Comparison of ENCODE assay signal across 28 cellular contexts in genomic region chr7:133295484-133295883, GRCh38.
"Had no signal": no experiment of that assay in that cellular context is flagged by ENCODE, and none has a peak within 500 bp of the region (broad histone marks: within the 10 kb centered on the region; RNA-seq: fewer than 3 reads in every experiment).

No MANE protein-coding gene starts in this region.

- H3K9me3 ChIP-seq: lower lobe of right lung, spleen, suprapubic skin, thoracic aorta, tibial artery, upper lobe of right lung had no signal

- H3K36me3 ChIP-seq: tibial artery, upper lobe of right lung had no signal

- H3K9me3 Mint-ChIP-seq: naive thymus-derived CD8-positive, alpha-beta T cell; nephron; neural crest cell; stimulated activated effector memory CD8-positive, alpha-beta T cell treated with anti-CD3 and anti-CD28 coated beads, Interleukin-12 subunit alpha, Interleukin-12 subunit beta, amount 100 ng/mL, for 72 hours; stimulated activated naive CD8-positive, alpha-beta T cell treated with anti-CD3 and anti-CD28 coated beads, Interleukin-15, Interleukin-2, amounts not matched to agents 100 ng/mL and 50 ng/mL, for 24 hours had no signal

- H3K27ac Mint-ChIP-seq: progenitor cell of endocrine pancreas; stimulated activated effector memory CD8-positive, alpha-beta T cell treated with anti-CD3 and anti-CD28 coated beads, Interleukin-12 subunit alpha, Interleukin-12 subunit beta, amount 100 ng/mL, for 72 hours; stimulated activated naive CD8-positive, alpha-beta T cell treated with anti-CD3 and anti-CD28 coated beads, Interleukin-15, Interleukin-2, amounts not matched to agents 100 ng/mL and 50 ng/mL, for 24 hours had no signal

- H3K27me3 Mint-ChIP-seq: naive thymus-derived CD8-positive, alpha-beta T cell; progenitor cell of endocrine pancreas; stimulated activated naive CD8-positive, alpha-beta T cell treated with anti-CD3 and anti-CD28 coated beads, Interleukin-15, Interleukin-2, amounts not matched to agents 100 ng/mL and 50 ng/mL, for 24 hours had no signal

- H3K27me3 ChIP-seq: hepatocyte, spleen, suprapubic skin, tibial artery, upper lobe of right lung had no signal

- H3K4me3 Mint-ChIP-seq: naive thymus-derived CD8-positive, alpha-beta T cell; nephron; neural crest cell; stimulated activated effector memory CD8-positive, alpha-beta T cell treated with anti-CD3 and anti-CD28 coated beads, Interleukin-12 subunit alpha, Interleukin-12 subunit beta, amount 100 ng/mL, for 72 hours; stimulated activated naive CD8-positive, alpha-beta T cell treated with anti-CD3 and anti-CD28 coated beads, Interleukin-15, Interleukin-2, amounts not matched to agents 100 ng/mL and 50 ng/mL, for 24 hours had no signal

- H3K4me3 ChIP-seq: hepatocyte, lower lobe of right lung, spleen, suprapubic skin, thoracic aorta, tibial artery, upper lobe of right lung had no signal

- H3K4me1 ChIP-seq: lower lobe of right lung, spleen, upper lobe of right lung had no signal

- H3K27ac ChIP-seq: hepatocyte, lower lobe of right lung, parathyroid adenoma, spleen, suprapubic skin, thoracic aorta, tibial artery, upper lobe of right lung had no signal

- ATAC-seq: left cardiac atrium; left lobe of liver; left ventricle myocardium superior; lower lobe of right lung; naive thymus-derived CD8-positive, alpha-beta T cell; right cardiac atrium; sciatic nerve; stimulated activated effector memory CD8-positive, alpha-beta T cell treated with anti-CD3 and anti-CD28 coated beads, Interleukin-12 subunit alpha, Interleukin-12 subunit beta, amount 100 ng/mL, for 72 hours; upper lobe of right lung had no signal

- DNase-seq: islet precursor cell; left cardiac atrium; left ventricle myocardium superior; lower lobe of right lung; mammary epithelial cell; mesenchymal stem cell; naive thymus-derived CD8-positive, alpha-beta T cell; nucleus accumbens; retina; right cardiac atrium; small intestine; spleen; stimulated activated CD4-positive, alpha-beta T cell treated with anti-CD3 and anti-CD28 coated beads, Interleukin-4, amount 100 ng/mL, for 24 hours; stimulated activated naive CD4-positive, alpha-beta T cell; tibial artery; trophoblast cell; upper lobe of right lung had no signal
